ENCODE assay signal across 1 cellular context in the genomic region with DNA sequence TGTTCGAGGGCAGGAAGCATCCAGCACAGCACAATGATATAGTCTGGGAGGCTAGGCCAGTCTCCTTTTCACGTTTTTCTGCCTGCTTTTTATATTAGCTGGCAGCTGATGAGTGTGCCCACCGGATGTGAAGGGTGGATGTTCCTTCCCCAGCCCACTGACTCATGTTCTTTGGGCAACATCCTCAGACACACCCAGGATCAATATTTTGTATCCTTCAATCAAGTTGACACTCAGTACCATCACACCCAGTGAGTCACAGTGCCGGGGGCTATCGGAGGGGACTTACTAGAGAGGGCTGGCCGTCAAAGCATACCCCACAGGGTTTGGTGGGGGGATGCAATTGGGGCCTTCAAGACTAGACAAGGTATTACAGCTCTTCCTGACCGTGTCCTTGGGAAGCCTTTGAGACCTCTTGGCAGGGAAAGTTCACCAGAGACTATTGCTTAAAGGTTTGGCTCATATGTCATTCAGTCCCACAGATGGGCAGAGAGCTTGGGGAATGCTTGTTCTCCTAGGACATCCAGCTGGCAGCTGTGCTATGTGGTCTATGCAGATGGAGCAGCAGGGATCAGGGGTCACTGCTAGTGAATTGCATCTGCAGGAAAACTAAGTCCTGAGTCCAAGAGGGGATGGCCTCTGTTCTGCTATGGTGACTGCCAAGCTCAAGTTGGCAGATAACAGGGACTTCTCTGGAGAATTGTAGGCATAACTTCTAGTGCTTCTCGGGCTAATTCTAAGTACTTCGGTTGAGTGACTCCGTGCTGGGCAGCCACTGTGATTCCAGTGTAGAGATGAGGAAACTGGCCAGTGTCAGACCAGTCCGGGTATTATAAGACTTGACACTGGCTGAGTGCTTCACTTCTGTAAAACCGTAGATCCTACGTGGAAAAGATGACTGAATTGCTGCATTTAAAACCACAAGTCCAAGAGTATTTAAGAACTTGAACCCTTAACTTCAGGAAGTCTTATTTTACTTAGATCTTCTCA.
TF ChIP-seq lines count a peak whose summit lies in the region.

No MANE protein-coding gene starts in this region.

TF ChIP-seq in HepG2, 621 proteins besides CTCF, POLR2A, EP300 and RAD21:
- no peak for TF ChIP-seq NBN (conservative IDR thresholded peaks at IDR 0.05)
- TF ChIP-seq ZNF292 (CRISPR knock-in tag; IDR thresholded peaks at IDR 0.05; ENCODE audit: borderline replicate concordance, low read depth) = 0 out of 2 replicates have a peak, but pooled peaks have one; percentile 22
- no peak for TF ChIP-seq RXRA (CRISPR knock-in tag; IDR thresholded peaks at IDR 0.05)
- no peak for TF ChIP-seq HNRNPH1 (optimal IDR thresholded peaks at IDR 0.05; ENCODE audit: low read depth, low read length)
- TF ChIP-seq FOSL2 (CRISPR knock-in tag; IDR thresholded peaks at IDR 0.05) = 0 out of 2 replicates have a peak, but pooled peaks have one; percentile 21
- TF ChIP-seq HNF4A (CRISPR knock-in tag; IDR thresholded peaks at IDR 0.05) = 0 out of 2 replicates have a peak, but pooled peaks have one; percentile 25
- TF ChIP-seq, protein P1, sequence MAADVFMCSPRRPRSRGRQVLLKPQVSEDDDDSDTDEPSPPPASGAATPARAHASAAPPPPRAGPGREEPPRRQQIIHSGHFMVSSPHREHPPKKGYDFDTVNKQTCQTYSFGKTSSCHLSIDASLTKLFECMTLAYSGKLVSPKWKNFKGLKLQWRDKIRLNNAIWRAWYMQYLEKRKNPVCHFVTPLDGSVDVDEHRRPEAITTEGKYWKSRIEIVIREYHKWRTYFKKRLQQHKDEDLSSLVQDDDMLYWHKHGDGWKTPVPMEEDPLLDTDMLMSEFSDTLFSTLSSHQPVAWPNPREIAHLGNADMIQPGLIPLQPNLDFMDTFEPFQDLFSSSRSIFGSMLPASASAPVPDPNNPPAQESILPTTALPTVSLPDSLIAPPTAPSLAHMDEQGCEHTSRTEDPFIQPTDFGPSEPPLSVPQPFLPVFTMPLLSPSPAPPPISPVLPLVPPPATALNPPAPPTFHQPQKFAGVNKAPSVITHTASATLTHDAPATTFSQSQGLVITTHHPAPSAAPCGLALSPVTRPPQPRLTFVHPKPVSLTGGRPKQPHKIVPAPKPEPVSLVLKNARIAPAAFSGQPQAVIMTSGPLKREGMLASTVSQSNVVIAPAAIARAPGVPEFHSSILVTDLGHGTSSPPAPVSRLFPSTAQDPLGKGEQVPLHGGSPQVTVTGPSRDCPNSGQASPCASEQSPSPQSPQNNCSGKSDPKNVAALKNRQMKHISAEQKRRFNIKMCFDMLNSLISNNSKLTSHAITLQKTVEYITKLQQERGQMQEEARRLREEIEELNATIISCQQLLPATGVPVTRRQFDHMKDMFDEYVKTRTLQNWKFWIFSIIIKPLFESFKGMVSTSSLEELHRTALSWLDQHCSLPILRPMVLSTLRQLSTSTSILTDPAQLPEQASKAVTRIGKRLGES (CRISPR knock-in tag; IDR thresholded peaks at IDR 0.05; ENCODE audit: borderline replicate concordance) = no peak
- TF ChIP-seq FOXM1 (CRISPR knock-in tag; IDR thresholded peaks at IDR 0.05) = no peak
- peak; percentile 41; the same call in 1 of the 2 replicates for TF ChIP-seq ZNF7 (CRISPR knock-in tag; IDR thresholded peaks at IDR 0.05)
- TF ChIP-seq, protein P2, sequence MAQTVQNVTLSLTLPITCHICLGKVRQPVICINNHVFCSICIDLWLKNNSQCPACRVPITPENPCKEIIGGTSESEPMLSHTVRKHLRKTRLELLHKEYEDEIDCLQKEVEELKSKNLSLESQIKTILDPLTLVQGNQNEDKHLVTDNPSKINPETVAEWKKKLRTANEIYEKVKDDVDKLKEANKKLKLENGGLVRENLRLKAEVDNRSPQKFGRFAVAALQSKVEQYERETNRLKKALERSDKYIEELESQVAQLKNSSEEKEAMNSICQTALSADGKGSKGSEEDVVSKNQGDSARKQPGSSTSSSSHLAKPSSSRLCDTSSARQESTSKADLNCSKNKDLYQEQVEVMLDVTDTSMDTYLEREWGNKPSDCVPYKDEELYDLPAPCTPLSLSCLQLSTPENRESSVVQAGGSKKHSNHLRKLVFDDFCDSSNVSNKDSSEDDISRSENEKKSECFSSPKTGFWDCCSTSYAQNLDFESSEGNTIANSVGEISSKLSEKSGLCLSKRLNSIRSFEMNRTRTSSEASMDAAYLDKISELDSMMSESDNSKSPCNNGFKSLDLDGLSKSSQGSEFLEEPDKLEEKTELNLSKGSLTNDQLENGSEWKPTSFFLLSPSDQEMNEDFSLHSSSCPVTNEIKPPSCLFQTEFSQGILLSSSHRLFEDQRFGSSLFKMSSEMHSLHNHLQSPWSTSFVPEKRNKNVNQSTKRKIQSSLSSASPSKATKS (CRISPR knock-in tag; IDR thresholded peaks at IDR 0.05) = no peak
- no peak for TF ChIP-seq ZNF343 (CRISPR knock-in tag; IDR thresholded peaks at IDR 0.05)
- TF ChIP-seq ARNT2 (CRISPR knock-in tag; IDR thresholded peaks at IDR 0.05; ENCODE audit: low read depth) = no peak
- TF ChIP-seq ZSCAN30 (CRISPR knock-in tag; IDR thresholded peaks at IDR 0.05) = no peak
- TF ChIP-seq MAZ (IDR thresholded peaks at IDR 0.05; ENCODE audit: borderline replicate concordance, low read depth, low read length) = no peak
- TF ChIP-seq MAZ (CRISPR knock-in tag; IDR thresholded peaks at IDR 0.05; ENCODE audit: low read depth) = no peak
- no peak for TF ChIP-seq ZBTB3 (CRISPR knock-in tag; IDR thresholded peaks at IDR 0.05; ENCODE audit: borderline replicate concordance, low read depth)
